In the genomic region with DNA sequence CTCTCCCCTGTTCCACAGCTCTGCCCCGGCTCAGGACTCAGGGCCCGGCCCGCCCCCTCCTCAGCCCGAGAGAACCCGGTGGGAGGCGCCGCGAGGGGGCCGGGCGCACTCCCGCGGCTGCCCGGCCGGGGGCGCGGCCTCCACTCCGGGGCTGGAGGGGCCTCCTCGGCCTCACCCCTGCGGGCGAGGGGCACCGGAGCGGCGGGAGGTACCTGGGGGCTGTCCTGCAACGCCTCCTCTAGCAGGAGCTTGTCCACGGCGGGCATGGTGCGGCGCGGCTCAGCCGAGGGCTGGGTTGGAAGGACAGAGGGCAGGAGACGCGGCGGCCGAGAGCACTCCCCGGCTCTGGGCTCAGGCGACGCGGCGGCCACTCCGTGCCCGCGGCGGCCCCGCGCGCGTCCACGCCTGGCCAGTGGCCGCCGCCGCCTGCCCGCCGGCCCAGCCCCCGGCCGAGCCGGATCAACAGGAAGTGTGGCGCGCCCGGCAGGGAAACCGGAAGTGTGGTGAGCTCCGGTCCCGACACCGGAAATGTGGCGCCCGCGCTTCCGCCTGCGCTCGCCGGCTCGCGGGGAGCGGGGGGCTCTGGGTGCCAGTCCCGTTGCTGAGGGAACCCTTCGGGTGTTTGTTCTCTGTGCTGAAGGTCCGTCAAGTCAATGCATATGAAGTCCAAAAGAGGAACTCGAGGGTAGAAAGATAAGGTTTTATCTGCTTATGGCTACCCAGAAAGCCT, we compare ENCODE assay signal across 1 cellular context.
TF ChIP-seq lines count a peak whose summit lies in the region.

A gene with protein sequence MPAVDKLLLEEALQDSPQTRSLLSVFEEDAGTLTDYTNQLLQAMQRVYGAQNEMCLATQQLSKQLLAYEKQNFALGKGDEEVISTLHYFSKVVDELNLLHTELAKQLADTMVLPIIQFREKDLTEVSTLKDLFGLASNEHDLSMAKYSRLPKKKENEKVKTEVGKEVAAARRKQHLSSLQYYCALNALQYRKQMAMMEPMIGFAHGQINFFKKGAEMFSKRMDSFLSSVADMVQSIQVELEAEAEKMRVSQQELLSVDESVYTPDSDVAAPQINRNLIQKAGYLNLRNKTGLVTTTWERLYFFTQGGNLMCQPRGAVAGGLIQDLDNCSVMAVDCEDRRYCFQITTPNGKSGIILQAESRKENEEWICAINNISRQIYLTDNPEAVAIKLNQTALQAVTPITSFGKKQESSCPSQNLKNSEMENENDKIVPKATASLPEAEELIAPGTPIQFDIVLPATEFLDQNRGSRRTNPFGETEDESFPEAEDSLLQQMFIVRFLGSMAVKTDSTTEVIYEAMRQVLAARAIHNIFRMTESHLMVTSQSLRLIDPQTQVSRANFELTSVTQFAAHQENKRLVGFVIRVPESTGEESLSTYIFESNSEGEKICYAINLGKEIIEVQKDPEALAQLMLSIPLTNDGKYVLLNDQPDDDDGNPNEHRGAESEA (minus strand): TSS at position 428 of the 730 bp plus-strand sequence. CDS start 162 bp downstream, at position 266.

TF ChIP-seq in GM12878, 131 proteins besides CTCF, POLR2A, EP300 and RAD21 (continued from another document):
- TF ChIP-seq, protein P1, sequence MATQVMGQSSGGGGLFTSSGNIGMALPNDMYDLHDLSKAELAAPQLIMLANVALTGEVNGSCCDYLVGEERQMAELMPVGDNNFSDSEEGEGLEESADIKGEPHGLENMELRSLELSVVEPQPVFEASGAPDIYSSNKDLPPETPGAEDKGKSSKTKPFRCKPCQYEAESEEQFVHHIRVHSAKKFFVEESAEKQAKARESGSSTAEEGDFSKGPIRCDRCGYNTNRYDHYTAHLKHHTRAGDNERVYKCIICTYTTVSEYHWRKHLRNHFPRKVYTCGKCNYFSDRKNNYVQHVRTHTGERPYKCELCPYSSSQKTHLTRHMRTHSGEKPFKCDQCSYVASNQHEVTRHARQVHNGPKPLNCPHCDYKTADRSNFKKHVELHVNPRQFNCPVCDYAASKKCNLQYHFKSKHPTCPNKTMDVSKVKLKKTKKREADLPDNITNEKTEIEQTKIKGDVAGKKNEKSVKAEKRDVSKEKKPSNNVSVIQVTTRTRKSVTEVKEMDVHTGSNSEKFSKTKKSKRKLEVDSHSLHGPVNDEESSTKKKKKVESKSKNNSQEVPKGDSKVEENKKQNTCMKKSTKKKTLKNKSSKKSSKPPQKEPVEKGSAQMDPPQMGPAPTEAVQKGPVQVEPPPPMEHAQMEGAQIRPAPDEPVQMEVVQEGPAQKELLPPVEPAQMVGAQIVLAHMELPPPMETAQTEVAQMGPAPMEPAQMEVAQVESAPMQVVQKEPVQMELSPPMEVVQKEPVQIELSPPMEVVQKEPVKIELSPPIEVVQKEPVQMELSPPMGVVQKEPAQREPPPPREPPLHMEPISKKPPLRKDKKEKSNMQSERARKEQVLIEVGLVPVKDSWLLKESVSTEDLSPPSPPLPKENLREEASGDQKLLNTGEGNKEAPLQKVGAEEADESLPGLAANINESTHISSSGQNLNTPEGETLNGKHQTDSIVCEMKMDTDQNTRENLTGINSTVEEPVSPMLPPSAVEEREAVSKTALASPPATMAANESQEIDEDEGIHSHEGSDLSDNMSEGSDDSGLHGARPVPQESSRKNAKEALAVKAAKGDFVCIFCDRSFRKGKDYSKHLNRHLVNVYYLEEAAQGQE (IDR thresholded peaks at IDR 0.05; ENCODE audit: low read depth, low read length), result no peak
- TF ChIP-seq TBL1XR1 (IDR thresholded peaks at IDR 0.05; ENCODE audit: low read depth, low read length) (no peak), NFXL1 (IDR thresholded peaks at IDR 0.05; ENCODE audit: borderline replicate concordance) (0 out of 2 replicates have a peak, but pooled peaks have one; percentile 58), POLR2AphosphoS5 (IDR thresholded peaks at IDR 0.05; ENCODE audit: low read length) (peak; percentile 71; the same call in 1 of the 2 replicates), MTA3 (IDR thresholded peaks at IDR 0.05; ENCODE audit: borderline replicate concordance, low read length) (no peak), CHD1 (IDR thresholded peaks at IDR 0.05; ENCODE audit: low read depth, low read length) (no peak), TARDBP (IDR thresholded peaks at IDR 0.05; ENCODE audit: borderline replicate concordance) (no peak), ZNF217 (IDR thresholded peaks at IDR 0.05) (no peak), BMI1 (IDR thresholded peaks at IDR 0.05; ENCODE audit: borderline replicate concordance) (no peak), JUNB (IDR thresholded peaks at IDR 0.05) (no peak), SPI1 (IDR thresholded peaks at IDR 0.05; ENCODE audit: borderline replicate concordance, insufficient read depth, low read depth, low read length) (peak; percentile 52; the same call in 1 of the 2 replicates), SMARCA5 (IDR thresholded peaks at IDR 0.05) (peak; percentile 86), SMAD1 (IDR thresholded peaks at IDR 0.05; ENCODE audit: low read depth, partially characterized antibody) (no peak), CBX5 (IDR thresholded peaks at IDR 0.05; ENCODE audit: low read depth) (no peak)
- TF ChIP-seq, protein P2, sequence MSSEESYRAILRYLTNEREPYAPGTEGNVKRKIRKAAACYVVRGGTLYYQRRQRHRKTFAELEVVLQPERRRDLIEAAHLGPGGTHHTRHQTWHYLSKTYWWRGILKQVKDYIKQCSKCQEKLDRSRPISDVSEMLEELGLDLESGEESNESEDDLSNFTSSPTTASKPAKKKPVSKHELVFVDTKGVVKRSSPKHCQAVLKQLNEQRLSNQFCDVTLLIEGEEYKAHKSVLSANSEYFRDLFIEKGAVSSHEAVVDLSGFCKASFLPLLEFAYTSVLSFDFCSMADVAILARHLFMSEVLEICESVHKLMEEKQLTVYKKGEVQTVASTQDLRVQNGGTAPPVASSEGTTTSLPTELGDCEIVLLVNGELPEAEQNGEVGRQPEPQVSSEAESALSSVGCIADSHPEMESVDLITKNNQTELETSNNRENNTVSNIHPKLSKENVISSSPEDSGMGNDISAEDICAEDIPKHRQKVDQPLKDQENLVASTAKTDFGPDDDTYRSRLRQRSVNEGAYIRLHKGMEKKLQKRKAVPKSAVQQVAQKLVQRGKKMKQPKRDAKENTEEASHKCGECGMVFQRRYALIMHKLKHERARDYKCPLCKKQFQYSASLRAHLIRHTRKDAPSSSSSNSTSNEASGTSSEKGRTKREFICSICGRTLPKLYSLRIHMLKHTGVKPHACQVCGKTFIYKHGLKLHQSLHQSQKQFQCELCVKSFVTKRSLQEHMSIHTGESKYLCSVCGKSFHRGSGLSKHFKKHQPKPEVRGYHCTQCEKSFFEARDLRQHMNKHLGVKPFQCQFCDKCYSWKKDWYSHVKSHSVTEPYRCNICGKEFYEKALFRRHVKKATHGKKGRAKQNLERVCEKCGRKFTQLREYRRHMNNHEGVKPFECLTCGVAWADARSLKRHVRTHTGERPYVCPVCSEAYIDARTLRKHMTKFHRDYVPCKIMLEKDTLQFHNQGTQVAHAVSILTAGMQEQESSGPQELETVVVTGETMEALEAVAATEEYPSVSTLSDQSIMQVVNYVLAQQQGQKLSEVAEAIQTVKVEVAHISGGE (CRISPR knock-in tag; IDR thresholded peaks at IDR 0.05), result peak; percentile 57; the same call in 1 of the 2 replicates
- TF ChIP-seq, protein P3, sequence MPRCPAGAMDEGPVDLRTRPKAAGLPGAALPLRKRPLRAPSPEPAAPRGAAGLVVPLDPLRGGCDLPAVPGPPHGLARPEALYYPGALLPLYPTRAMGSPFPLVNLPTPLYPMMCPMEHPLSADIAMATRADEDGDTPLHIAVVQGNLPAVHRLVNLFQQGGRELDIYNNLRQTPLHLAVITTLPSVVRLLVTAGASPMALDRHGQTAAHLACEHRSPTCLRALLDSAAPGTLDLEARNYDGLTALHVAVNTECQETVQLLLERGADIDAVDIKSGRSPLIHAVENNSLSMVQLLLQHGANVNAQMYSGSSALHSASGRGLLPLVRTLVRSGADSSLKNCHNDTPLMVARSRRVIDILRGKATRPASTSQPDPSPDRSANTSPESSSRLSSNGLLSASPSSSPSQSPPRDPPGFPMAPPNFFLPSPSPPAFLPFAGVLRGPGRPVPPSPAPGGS (IDR thresholded peaks at IDR 0.05; ENCODE audit: borderline replicate concordance, insufficient read depth, low read depth, low read length, poor library complexity, severe bottlenecking), result no peak
- TF ChIP-seq, protein P4, sequence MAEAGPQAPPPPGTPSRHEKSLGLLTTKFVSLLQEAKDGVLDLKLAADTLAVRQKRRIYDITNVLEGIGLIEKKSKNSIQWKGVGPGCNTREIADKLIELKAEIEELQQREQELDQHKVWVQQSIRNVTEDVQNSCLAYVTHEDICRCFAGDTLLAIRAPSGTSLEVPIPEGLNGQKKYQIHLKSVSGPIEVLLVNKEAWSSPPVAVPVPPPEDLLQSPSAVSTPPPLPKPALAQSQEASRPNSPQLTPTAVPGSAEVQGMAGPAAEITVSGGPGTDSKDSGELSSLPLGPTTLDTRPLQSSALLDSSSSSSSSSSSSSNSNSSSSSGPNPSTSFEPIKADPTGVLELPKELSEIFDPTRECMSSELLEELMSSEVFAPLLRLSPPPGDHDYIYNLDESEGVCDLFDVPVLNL (IDR thresholded peaks at IDR 0.05; ENCODE audit: low read depth, low read length), result no peak
- TF ChIP-seq, protein P5, sequence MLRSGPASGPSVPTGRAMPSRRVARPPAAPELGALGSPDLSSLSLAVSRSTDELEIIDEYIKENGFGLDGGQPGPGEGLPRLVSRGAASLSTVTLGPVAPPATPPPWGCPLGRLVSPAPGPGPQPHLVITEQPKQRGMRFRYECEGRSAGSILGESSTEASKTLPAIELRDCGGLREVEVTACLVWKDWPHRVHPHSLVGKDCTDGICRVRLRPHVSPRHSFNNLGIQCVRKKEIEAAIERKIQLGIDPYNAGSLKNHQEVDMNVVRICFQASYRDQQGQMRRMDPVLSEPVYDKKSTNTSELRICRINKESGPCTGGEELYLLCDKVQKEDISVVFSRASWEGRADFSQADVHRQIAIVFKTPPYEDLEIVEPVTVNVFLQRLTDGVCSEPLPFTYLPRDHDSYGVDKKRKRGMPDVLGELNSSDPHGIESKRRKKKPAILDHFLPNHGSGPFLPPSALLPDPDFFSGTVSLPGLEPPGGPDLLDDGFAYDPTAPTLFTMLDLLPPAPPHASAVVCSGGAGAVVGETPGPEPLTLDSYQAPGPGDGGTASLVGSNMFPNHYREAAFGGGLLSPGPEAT (IDR thresholded peaks at IDR 0.05; ENCODE audit: low read depth), result 0 out of 2 replicates have a peak, but pooled peaks have one; percentile 36
- TF ChIP-seq, protein P6, sequence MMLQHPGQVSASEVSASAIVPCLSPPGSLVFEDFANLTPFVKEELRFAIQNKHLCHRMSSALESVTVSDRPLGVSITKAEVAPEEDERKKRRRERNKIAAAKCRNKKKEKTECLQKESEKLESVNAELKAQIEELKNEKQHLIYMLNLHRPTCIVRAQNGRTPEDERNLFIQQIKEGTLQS (IDR thresholded peaks at IDR 0.05; ENCODE audit: borderline replicate concordance, extremely low read depth, low read depth, low read length), result no peak
